ENCODE assay signal across 1 cellular context in genomic region chr10:33876547-33877400, GRCh38.
TF ChIP-seq lines count a peak whose summit lies in the region.

No MANE protein-coding gene starts in this region.

TF ChIP-seq in HepG2, 621 proteins besides CTCF, POLR2A, EP300 and RAD21 (continued from another document):
- 0 out of 2 replicates have a peak, but pooled peaks have one; percentile 44 for TF ChIP-seq ZSCAN29 (CRISPR knock-in tag; conservative IDR thresholded peaks at IDR 0.05)
- TF ChIP-seq SMAD3 (CRISPR knock-in tag; IDR thresholded peaks at IDR 0.05), result peak; percentile 76
- TF ChIP-seq GLMP (CRISPR knock-in tag; IDR thresholded peaks at IDR 0.05; ENCODE audit: borderline replicate concordance), result no peak
- TF ChIP-seq ATF5 (CRISPR knock-in tag; IDR thresholded peaks at IDR 0.05; ENCODE audit: low read depth), result 0 out of 2 replicates have a peak, but pooled peaks have one; percentile 36
- TF ChIP-seq ZNF232 (CRISPR knock-in tag; IDR thresholded peaks at IDR 0.05; ENCODE audit: borderline replicate concordance), result no peak
- TF ChIP-seq MATR3 (CRISPR knock-in tag; IDR thresholded peaks at IDR 0.05), result no peak
- TF ChIP-seq FUBP1 (CRISPR knock-in tag; IDR thresholded peaks at IDR 0.05; ENCODE audit: borderline replicate concordance), result no peak
- peak; percentile 36; the same call in 1 of the 2 replicates for TF ChIP-seq HDAC1 (CRISPR knock-in tag; IDR thresholded peaks at IDR 0.05)
- TF ChIP-seq FOXM1 (CRISPR knock-in tag; IDR thresholded peaks at IDR 0.05), result no peak
- TF ChIP-seq ZNF414 (CRISPR knock-in tag; IDR thresholded peaks at IDR 0.05), result no peak
- 0 out of 2 replicates have a peak, but pooled peaks have one; percentile 12 for TF ChIP-seq NCOR1 (IDR thresholded peaks at IDR 0.05; ENCODE audit: borderline replicate concordance, low read length)
- no peak for TF ChIP-seq MED13 (CRISPR knock-in tag; IDR thresholded peaks at IDR 0.05)
- peak; percentile 34; the same call in 1 of the 2 replicates for TF ChIP-seq ZGPAT (CRISPR knock-in tag; IDR thresholded peaks at IDR 0.05)
- TF ChIP-seq KLF9 (CRISPR knock-in tag; IDR thresholded peaks at IDR 0.05; ENCODE audit: low read depth), result no peak
- peak; percentile 79 for TF ChIP-seq RXRB (CRISPR knock-in tag; IDR thresholded peaks at IDR 0.05; ENCODE audit: borderline replicate concordance)
- peak; percentile 70 for TF ChIP-seq SOX5 (CRISPR knock-in tag; IDR thresholded peaks at IDR 0.05; ENCODE audit: borderline replicate concordance)
- TF ChIP-seq ZNF503 (CRISPR knock-in tag; IDR thresholded peaks at IDR 0.05), result 0 out of 2 replicates have a peak, but pooled peaks have one; percentile 27
- no peak for TF ChIP-seq ZNF207 (IDR thresholded peaks at IDR 0.05; ENCODE audit: borderline replicate concordance)
- TF ChIP-seq FOXA3 (CRISPR knock-in tag; IDR thresholded peaks at IDR 0.05), result peak; percentile 82
- TF ChIP-seq TGIF2 (CRISPR knock-in tag; IDR thresholded peaks at IDR 0.05), result peak; percentile 48; the same call in 1 of the 2 replicates
- TF ChIP-seq KDM4B (CRISPR knock-in tag; IDR thresholded peaks at IDR 0.05), result no peak
- TF ChIP-seq ZBTB25 (CRISPR knock-in tag; IDR thresholded peaks at IDR 0.05), result peak; percentile 64
- no peak for TF ChIP-seq MAF1 (CRISPR knock-in tag; IDR thresholded peaks at IDR 0.05; ENCODE audit: borderline replicate concordance)
- no peak for TF ChIP-seq THAP8 (CRISPR knock-in tag; IDR thresholded peaks at IDR 0.05; ENCODE audit: borderline replicate concordance)
- peak; percentile 68 for TF ChIP-seq ATF3 (CRISPR knock-in tag; IDR thresholded peaks at IDR 0.05)
- TF ChIP-seq PAXIP1 (CRISPR knock-in tag; conservative IDR thresholded peaks at IDR 0.05), result peak; percentile 82
- TF ChIP-seq ZNF230 (CRISPR knock-in tag; IDR thresholded peaks at IDR 0.05), result peak; percentile 62; the same call in 1 of the 2 replicates
- TF ChIP-seq ISL2 (CRISPR knock-in tag; IDR thresholded peaks at IDR 0.05), result peak; percentile 84
- TF ChIP-seq NR2C2 (CRISPR knock-in tag; IDR thresholded peaks at IDR 0.05; ENCODE audit: borderline replicate concordance), result peak; percentile 66; the same call in 1 of the 2 replicates
- no peak for TF ChIP-seq ZNF7 (CRISPR knock-in tag; IDR thresholded peaks at IDR 0.05)
